9 cellular contexts compared by ENCODE assay signal in the genomic region with DNA sequence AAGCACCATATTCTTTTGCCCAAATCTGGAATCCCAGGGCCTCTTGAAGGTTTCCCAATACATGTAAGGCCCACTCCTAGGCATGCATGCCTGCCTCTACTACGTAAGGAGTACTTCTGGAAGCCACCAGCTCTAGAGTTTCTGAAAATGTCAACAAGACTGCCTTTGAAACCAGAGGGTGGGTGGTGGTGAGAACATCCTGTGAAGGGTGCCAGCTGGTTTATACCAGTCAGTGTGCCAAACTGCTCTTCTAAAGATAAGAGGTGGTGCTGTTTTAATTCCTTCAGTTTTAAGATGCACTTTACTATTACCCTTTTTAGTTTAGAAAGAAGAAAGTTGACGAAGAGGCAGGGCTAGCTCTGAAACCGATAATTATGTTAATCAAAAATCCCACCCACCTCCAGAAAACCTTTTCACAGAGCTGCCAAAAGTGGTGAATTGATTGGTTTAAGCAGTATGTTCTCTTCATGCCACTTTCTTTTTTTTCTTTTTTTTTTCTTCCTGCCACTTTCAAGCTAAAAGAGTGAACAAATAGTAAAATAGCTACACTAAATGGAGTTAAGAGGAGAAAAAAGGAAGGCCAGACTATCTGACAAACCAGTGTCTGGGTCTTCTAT. TPM values are rescaled to one million over a fixed set of nuclear protein-coding genes. Genes with fewer than 3 reads are reported as not detected.
DNase-seq lines count a peak whose midpoint lies in the region; ATAC-seq, FAIRE-seq and TF ChIP-seq lines count a peak whose summit lies in the region.
"Had no signal": no experiment of that assay in that cellular context is flagged by ENCODE, and none has a peak within 500 bp of the region (broad histone marks: within the 10 kb centered on the region; RNA-seq: fewer than 3 reads in every experiment).

No MANE protein-coding gene starts in this region.

- peaks cover 4% of the 10 kb centered on the region for H3F3A ChIP-seq in smooth muscle cell (ENCODE audit: low read depth)

- no peak for TF ChIP-seq CTCF in smooth muscle cell (IDR thresholded peaks at IDR 0.05; ENCODE audit: borderline replicate concordance, insufficient read depth, poor library complexity, severe bottlenecking)
- no peak for TF ChIP-seq CTCF in endothelial cell (IDR thresholded peaks at IDR 0.05; ENCODE audit: unreplicated experiment)

- H3K27me3 Mint-ChIP-seq in endothelial cell (ENCODE audit: unreplicated experiment) = no peaks in the 10 kb centered on the region

- H4K20me1 ChIP-seq in smooth muscle cell (ENCODE audit: low read depth) = no peaks in the 10 kb centered on the region

- no peaks in the 10 kb centered on the region for H3K36me3 Mint-ChIP-seq in endothelial cell (ENCODE audit: low read depth, unreplicated experiment)

- peak overlapping the region; percentile 67 for H3K27ac ChIP-seq in KOPT-K1 (ENCODE audit: low read depth, low read length, poor library complexity, severe bottlenecking)
- H3K27ac ChIP-seq in smooth muscle cell (ENCODE audit: low read depth) = peak overlapping the region; percentile 22

- no peak overlapping the region for H3K4me3 Mint-ChIP-seq in endothelial cell (ENCODE audit: unreplicated experiment)

- ATAC-seq in Right ventricle myocardium inferior = no peak

- H3K9me3 Mint-ChIP-seq in endothelial cell (ENCODE audit: unreplicated experiment) = no peaks in the 10 kb centered on the region

- H3K4me2 ChIP-seq in smooth muscle cell = no peak overlapping the region

- no peak for TF ChIP-seq POLR2A in GM12891 (IDR thresholded peaks at IDR 0.05; ENCODE audit: low read depth, low read length)

- H2AFZ ChIP-seq in smooth muscle cell (ENCODE audit: low read depth) = no peak overlapping the region

- H3K9me3 ChIP-seq in KOPT-K1 (ENCODE audit: insufficient read depth, low read length, poor library complexity, severe bottlenecking) (no peaks in the 10 kb centered on the region), smooth muscle cell (replicated peaks; ENCODE audit: low read depth) (no peaks in the 10 kb centered on the region)

- H3K27me3 ChIP-seq in smooth muscle cell (ENCODE audit: low read depth) = no peaks in the 10 kb centered on the region

- no peaks in the 10 kb centered on the region for H3K36me3 ChIP-seq in KOPT-K1 (ENCODE audit: insufficient read depth, low read length)
- H3K36me3 ChIP-seq in smooth muscle cell (ENCODE audit: low read depth) = no peaks in the 10 kb centered on the region

- peak; percentile 38 for FAIRE-seq in GM12891 (lab: Jason Lieb, UNC)

- intact Hi-C loops in Right ventricle myocardium inferior (cut with DNase I) = no loop called here

- H3K27ac Mint-ChIP-seq in endothelial cell (ENCODE audit: unreplicated experiment) = no peak overlapping the region

- no peak overlapping the region for H3K9ac ChIP-seq in smooth muscle cell (ENCODE audit: low read depth)

- 81% methylated on average over 3 of the region's 3 CpGs for WGBS in smooth muscle cell (ENCODE audit: low lambda C conversion rate)

- DNase-seq in GM12891 (ENCODE audit: insufficient read length, low spot score) = no peak
- peak; percentile 40 for DNase-seq in activated naive CD4-positive, alpha-beta T cell treated with Interleukin-2 at 50 U/mL for 16 hours
- no peak for DNase-seq in smooth muscle cell (lab: John Stamatoyannopoulos, UW; ENCODE audit: unreplicated experiment)
- DNase-seq in dermis blood vessel endothelial cell = no peak
- DNase-seq in Right ventricle myocardium inferior (ENCODE audit: missing footprints) = no peak
- DNase-seq in endothelial cell (ENCODE audit: low spot score) = no peak
- no peak for DNase-seq in NCI-H446 treated with DMSO at 0.1 percent for 48 hours (lab: John Stamatoyannopoulos, UW)
- DNase-seq: NCI-H524 treated with DMSO at 0.1 percent for 48 hours had no signal

- no peaks in the 10 kb centered on the region for H3K79me2 ChIP-seq in smooth muscle cell (ENCODE audit: low read depth)

- H3K4me1 ChIP-seq in smooth muscle cell (ENCODE audit: low read depth) = no peaks in the 10 kb centered on the region

- H3K4me3 ChIP-seq in smooth muscle cell = no peak overlapping the region

- no peaks in the 10 kb centered on the region for H3K4me1 Mint-ChIP-seq in endothelial cell (ENCODE audit: unreplicated experiment)

TF ChIP-seq in GM12891, 5 proteins besides CTCF, POLR2A, EP300 and RAD21:
- TF ChIP-seq SPI1 (IDR thresholded peaks at IDR 0.05; ENCODE audit: low read depth, low read length) (no peak), POU2F2 (IDR thresholded peaks at IDR 0.05; ENCODE audit: low read depth, low read length) (no peak), TAF1 (IDR thresholded peaks at IDR 0.05; ENCODE audit: low read depth, low read length) (no peak), POLR2AphosphoS5 (IDR thresholded peaks at IDR 0.05; ENCODE audit: low read depth, low read length) (no peak), PAX5 (IDR thresholded peaks at IDR 0.05; ENCODE audit: insufficient read depth, low read length, severe bottlenecking) (no peak)

RNA-seq across cellular contexts. Expression of a gene that starts 8.8 kb away (rescaled TPM):
- polyA plus RNA-seq in GM12891 (2012; ENCODE audit: low read depth, missing spikeins) = 6.4 TPM
- total RNA-seq in smooth muscle cell = 8.9 and 10.0 TPM in 2 replicates
- polyA plus RNA-seq in smooth muscle cell = 6.3 and 6.4 TPM in 2 replicates
- 19.0 and 20.9 TPM in 2 replicates for total RNA-seq in dermis blood vessel endothelial cell
- 6.6 TPM for total RNA-seq in Right ventricle myocardium inferior
- total RNA-seq in endothelial cell (ENCODE audit: unreplicated experiment) = 15.3 TPM
